ENCODE assay signal across 9 cellular contexts in genomic region chr17:74892974-74893911, GRCh38. TPM values are rescaled to one million over a fixed set of nuclear protein-coding genes. Genes with fewer than 3 reads are reported as not detected.
DNase-seq lines count a peak whose midpoint lies in the region; ATAC-seq lines count a peak whose summit lies in the region.
"Had no signal": no experiment of that assay in that cellular context is flagged by ENCODE, and none has a peak within 500 bp of the region (broad histone marks: within the 10 kb centered on the region; RNA-seq: fewer than 3 reads in every experiment).

A gene with protein sequence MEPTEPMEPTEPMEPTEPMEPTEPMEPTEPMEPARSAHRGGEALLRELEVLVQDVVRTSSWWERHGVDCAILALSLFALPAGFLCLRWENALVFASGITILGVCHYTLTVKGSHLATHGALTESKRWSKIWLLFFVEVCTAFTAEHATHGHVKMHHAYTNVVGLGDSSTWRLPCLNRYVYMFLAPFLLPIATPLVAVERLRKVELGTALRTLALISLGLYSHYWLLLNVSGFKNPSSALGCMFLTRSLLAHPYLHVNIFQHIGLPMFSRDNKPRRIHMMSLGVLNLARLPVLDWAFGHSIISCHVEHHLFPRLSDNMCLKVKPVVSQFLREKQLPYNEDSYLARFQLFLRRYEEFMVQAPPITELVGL (minus strand): TSS chr17:74893633. CDS start chr17:74893595, 38 bp downstream.

- no peak within 1 kb of the TSS for H3K27ac ChIP-seq in HUES64 (ENCODE audit: low read depth, low read length)

- H3K9ac ChIP-seq in HUES64 (ENCODE audit: low read depth, low read length) (no peak within 1 kb of the TSS), iPS-15b (ENCODE audit: low read depth, low read length) (no peak within 1 kb of the TSS)

- no peak for DNase-seq in activated naive CD8-positive, alpha-beta T cell treated with anti-CD3 and anti-CD28 coated beads, Interleukin-2, amount 10 ng/mL, durations not matched to agents 7 days and 5 days
- DNase-seq in skeletal muscle cell (ENCODE audit: low read depth) (no peak), MG63 (no peak), cerebellar nuclear complex (lab: John Stamatoyannopoulos, UW) (no peak), NCI-H345 (lab: John Stamatoyannopoulos, UW) (no peak)
- DNase-seq: MV-4-11 had no signal

- WGBS in HUES64 = 7% methylated on average over 86 of the region's 86 CpGs

- H3K36me3 Mint-ChIP-seq in activated naive CD8-positive, alpha-beta T cell treated with anti-CD3 and anti-CD28 coated beads, Interleukin-2, amount 10 ng/mL, durations not matched to agents 7 days and 5 days = no peaks in the 10 kb centered on the region

- H3K27me3 ChIP-seq in HUES64 (ENCODE audit: insufficient read depth, low read length) (peaks cover 70% of the 10 kb centered on the region), iPS-15b (ENCODE audit: control insufficient read depth, insufficient read depth, low read length) (peaks cover 44% of the 10 kb centered on the region), MG63 (peaks cover 25% of the 10 kb centered on the region)

- H3K27ac Mint-ChIP-seq in activated naive CD8-positive, alpha-beta T cell treated with anti-CD3 and anti-CD28 coated beads, Interleukin-2, amount 10 ng/mL, durations not matched to agents 7 days and 5 days = peak within 1 kb of the TSS; percentile 9

- H3K4me1 ChIP-seq in HUES64 (ENCODE audit: insufficient read depth, low read length) = no peaks in the 10 kb centered on the region
- peaks cover 3% of the 10 kb centered on the region for H3K4me1 ChIP-seq in iPS-15b (ENCODE audit: control insufficient read depth, insufficient read depth, low read length)

- no peaks in the 10 kb centered on the region for H3K9me3 Mint-ChIP-seq in activated naive CD8-positive, alpha-beta T cell treated with anti-CD3 and anti-CD28 coated beads, Interleukin-2, amount 10 ng/mL, durations not matched to agents 7 days and 5 days

- POLR2A ChIA-PET in activated naive CD8-positive, alpha-beta T cell treated with anti-CD3 and anti-CD28 coated beads, Interleukin-2, amount 10 ng/mL, durations not matched to agents 7 days and 5 days (lab: Charles Lee) = interaction anchor here (0.6 kb wide), 1 partner anchor 40 kb away, joined by 4 read pairs; no protein-coding TSS in a partner anchor

- H3K27me3 Mint-ChIP-seq in activated naive CD8-positive, alpha-beta T cell treated with anti-CD3 and anti-CD28 coated beads, Interleukin-2, amount 10 ng/mL, durations not matched to agents 7 days and 5 days = peaks cover 61% of the 10 kb centered on the region

- H3K4me3 Mint-ChIP-seq in activated naive CD8-positive, alpha-beta T cell treated with anti-CD3 and anti-CD28 coated beads, Interleukin-2, amount 10 ng/mL, durations not matched to agents 7 days and 5 days = peak within 1 kb of the TSS; percentile 64

- peaks cover 2% of the 10 kb centered on the region for H3K4me1 Mint-ChIP-seq in activated naive CD8-positive, alpha-beta T cell treated with anti-CD3 and anti-CD28 coated beads, Interleukin-2, amount 10 ng/mL, durations not matched to agents 7 days and 5 days

- H3K4me3 ChIP-seq in HUES64 (ENCODE audit: low read length) (peak within 1 kb of the TSS; percentile 64), iPS-15b (ENCODE audit: low read depth, low read length) (peak within 1 kb of the TSS; percentile 75), skeletal muscle cell (ENCODE audit: low read depth, low read length) (peak within 1 kb of the TSS; percentile 7), MG63 (no peak within 1 kb of the TSS)

- H3K36me3 ChIP-seq in HUES64 (ENCODE audit: insufficient read depth, low read length) = no peaks in the 10 kb centered on the region
- no peaks in the 10 kb centered on the region for H3K36me3 ChIP-seq in iPS-15b (ENCODE audit: control insufficient read depth, insufficient read depth, low read length)
- H3K36me3 ChIP-seq in MG63 = no peaks in the 10 kb centered on the region

- no peaks in the 10 kb centered on the region for H3K9me3 ChIP-seq in HUES64 (ENCODE audit: insufficient read depth, low read depth, low read length)
- H3K9me3 ChIP-seq in iPS-15b (ENCODE audit: control insufficient read depth, insufficient read depth, low read length) = no peaks in the 10 kb centered on the region
- H3K9me3 ChIP-seq in MG63 = no peaks in the 10 kb centered on the region

- ATAC-seq in activated naive CD8-positive, alpha-beta T cell treated with anti-CD3 and anti-CD28 coated beads, Interleukin-2, amount 10 ng/mL, durations not matched to agents 7 days and 5 days (ENCODE audit: low read depth) = peak; percentile 57
- no peak for ATAC-seq in GM18502 (IDR thresholded peaks at IDR 0.05; ENCODE audit: poor library complexity, unreplicated experiment)

RNA-seq across cellular contexts. Expression of the gene that starts here (rescaled TPM):
- polyA plus RNA-seq in HUES64 (2013, experiment 1 of 2) = 0.60 TPM
- polyA plus RNA-seq in HUES64 (2013, experiment 2 of 2) = 0.32 TPM
- not detected for total RNA-seq in activated naive CD8-positive, alpha-beta T cell treated with anti-CD3 and anti-CD28 coated beads, Interleukin-2, amount 10 ng/mL, durations not matched to agents 7 days and 5 days
- not detected in 2 replicates for total RNA-seq in MG63 (2014; rRNA removed; shearing (Covaris generic); ENCODE audit: low replicate concordance)

Comparison
In these comparisons a context has a peak if more than half of its experiments do, and no peak if none do; other contexts are left out.
1. Peak in ATAC-seq in activated naive CD8-positive, alpha-beta T cell treated with anti-CD3 and anti-CD28 coated beads, Interleukin-2, amount 10 ng/mL, durations not matched to agents 7 days and 5 days; RNA of the gene not detected or under 1 TPM.